In the genomic region with DNA sequence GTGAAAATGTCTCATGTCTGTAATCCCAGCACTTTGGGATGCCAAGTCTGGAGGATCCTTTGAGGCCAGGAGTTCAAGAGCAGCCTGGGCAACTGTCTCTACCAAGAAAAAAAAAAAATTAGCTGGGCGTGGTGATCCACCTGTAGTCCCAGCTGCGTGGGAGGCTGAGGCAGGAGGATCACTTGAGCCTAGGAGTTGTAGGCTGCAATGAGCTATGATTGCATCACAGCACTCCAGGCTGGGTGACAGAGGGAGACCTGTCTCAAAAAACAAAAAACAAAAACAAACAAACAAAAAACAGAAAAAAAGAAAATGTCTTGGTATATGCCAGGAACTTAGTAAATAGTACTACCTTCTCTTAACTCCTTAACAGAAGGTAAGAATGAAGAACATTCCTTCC, we compare ENCODE assay signal across 19 cellular contexts.
"Had no signal": no experiment of that assay in that cellular context is flagged by ENCODE, and none has a peak within 500 bp of the region (broad histone marks: within the 10 kb centered on the region; RNA-seq: fewer than 3 reads in every experiment).

No MANE protein-coding gene starts in this region.

- H3K27ac ChIP-seq: HL-60, KMS-11, RWPE1 had no signal

- H3K9me3 Mint-ChIP-seq: T-cell had no signal

- H3K27ac Mint-ChIP-seq: T-cell had no signal

- H3K36me3 Mint-ChIP-seq: T-cell had no signal

- H3K9me2 ChIP-seq: SK-N-SH had no signal

- H3K9me3 ChIP-seq: SK-N-SH had no signal

- H3K9ac ChIP-seq: KMS-11, SK-N-SH had no signal

- H3K4me3 Mint-ChIP-seq: T-cell had no signal

- DNase-seq: Kasumi-1; MM.1S; NCI-H1694 treated with DMSO at 0.1 percent for 48 hours; NCI-H1930; NCI-H2107; NCI-H2171; NCI-H345; NCI-H446 treated with DMSO at 0.1 percent for 48 hours; NCI-H82; NK-92 treated with Interleukin-12 subunit alpha and Interleukin-12 subunit beta, amount 100 ng/mL, for 24 hours; PC-3; SK-N-SH; SW 1271; T-cell had no signal

- H3K4me2 ChIP-seq: KMS-11, SK-N-SH had no signal

- FAIRE-seq: HTR-8/SVneo had no signal

- ATAC-seq: Panc1, PC-3, T-cell had no signal
